10 cellular contexts compared by ENCODE assay signal in the genomic region with DNA sequence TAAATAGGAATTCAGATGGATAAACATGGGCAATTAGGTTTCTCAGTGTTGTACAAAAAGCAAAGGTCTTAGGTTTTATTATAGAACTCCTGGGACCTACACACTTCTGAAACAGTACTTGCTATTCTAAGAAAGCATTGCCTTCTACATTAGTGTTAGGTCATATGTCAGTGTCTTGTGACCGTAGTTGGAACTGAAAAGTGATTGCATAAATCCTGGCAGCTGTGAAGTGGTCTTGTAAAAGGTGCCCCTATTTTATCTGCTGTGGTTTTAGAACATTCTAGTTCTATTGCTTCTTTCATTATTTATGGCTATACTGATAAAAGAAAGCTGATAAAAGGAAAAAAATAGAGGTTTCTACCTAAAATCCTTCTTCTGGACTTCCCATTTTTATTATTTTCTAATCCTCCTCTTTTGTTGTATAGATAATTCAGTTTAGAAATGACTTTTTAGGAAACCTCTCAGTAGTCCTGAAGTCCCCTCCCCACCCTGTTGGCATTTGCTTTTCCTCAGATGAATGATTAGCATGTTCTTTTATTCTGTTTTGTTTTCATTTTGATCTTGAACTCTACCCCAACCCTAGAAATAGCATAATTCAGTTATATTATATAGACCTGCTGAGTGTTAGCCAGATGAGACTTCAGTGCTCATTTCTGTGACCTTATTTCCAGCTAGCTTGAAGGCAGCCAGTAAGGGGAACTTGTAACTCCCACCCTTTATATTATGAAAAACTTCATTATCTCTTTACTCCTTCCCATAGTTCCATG. TPM values are rescaled to one million over a fixed set of nuclear protein-coding genes. Genes with fewer than 3 reads are reported as not detected.
DNase-seq lines count a peak whose midpoint lies in the region; ATAC-seq and TF ChIP-seq lines count a peak whose summit lies in the region.
"Had no signal": no experiment of that assay in that cellular context is flagged by ENCODE, and none has a peak within 500 bp of the region (broad histone marks: within the 10 kb centered on the region; RNA-seq: fewer than 3 reads in every experiment).

No MANE protein-coding gene starts in this region.

- H3K27ac Mint-ChIP-seq in T-helper 1 cell treated with Interleukin-12 subunit alpha and Interleukin-12 subunit beta and Interleukin-4 antibody, amounts not matched to agents 30 μg/mL and 1 μg/mL, for 36 hours, result peak overlapping the region; percentile 69
- peak overlapping the region; percentile 31 for H3K27ac Mint-ChIP-seq in activated CD8-positive, alpha-beta T cell treated with anti-CD3 and anti-CD28 coated beads, Interleukin-2, amount 10 ng/mL, durations not matched to agents 7 days and 5 days

- no peaks in the 10 kb centered on the region for H3K27me3 ChIP-seq in suprapubic skin

- H3K4me1 ChIP-seq in suprapubic skin, result peaks cover 36% of the 10 kb centered on the region
- H3K4me1 ChIP-seq: A549 had no signal

- 21% methylated on average over 1 of the region's 1 CpG for whole genome bisulfite sequencing in suprapubic skin

- no peak for TF ChIP-seq EP300 in suprapubic skin (IDR thresholded peaks at IDR 0.05)

- H3K4me1 Mint-ChIP-seq in T-helper 1 cell treated with Interleukin-12 subunit alpha and Interleukin-12 subunit beta and Interleukin-4 antibody, amounts not matched to agents 30 μg/mL and 1 μg/mL, for 36 hours (ENCODE audit: low read depth), result peaks cover 37% of the 10 kb centered on the region
- peaks cover 46% of the 10 kb centered on the region for H3K4me1 Mint-ChIP-seq in activated CD8-positive, alpha-beta T cell treated with anti-CD3 and anti-CD28 coated beads, Interleukin-2, amount 10 ng/mL, durations not matched to agents 7 days and 5 days (ENCODE audit: low read depth)

- H3K9me3 Mint-ChIP-seq in T-helper 1 cell treated with Interleukin-12 subunit alpha and Interleukin-12 subunit beta and Interleukin-4 antibody, amounts not matched to agents 30 μg/mL and 1 μg/mL, for 36 hours, result peaks cover 3% of the 10 kb centered on the region
- no peaks in the 10 kb centered on the region for H3K9me3 Mint-ChIP-seq in activated CD8-positive, alpha-beta T cell treated with anti-CD3 and anti-CD28 coated beads, Interleukin-2, amount 10 ng/mL, durations not matched to agents 7 days and 5 days (ENCODE audit: insufficient read depth)

- H3K36me3 ChIP-seq in suprapubic skin, result no peaks in the 10 kb centered on the region

- TF ChIP-seq CTCF in suprapubic skin (IDR thresholded peaks at IDR 0.05), result no peak

- no peak for TF ChIP-seq POLR2A in suprapubic skin (IDR thresholded peaks at IDR 0.05)

- no peak overlapping the region for H3K4me3 ChIP-seq in suprapubic skin
- H3K4me3 ChIP-seq: A549 had no signal

- intact Hi-C loops in head of caudate nucleus (cut with DNase I), result no loop called here

- ATAC-seq in activated CD8-positive, alpha-beta T cell treated with anti-CD3 and anti-CD28 coated beads, Interleukin-2, amount 10 ng/mL, durations not matched to agents 7 days and 5 days, result peak; percentile 47
- ATAC-seq: A549 had no signal

- no peak overlapping the region for H3K4me3 Mint-ChIP-seq in T-helper 1 cell treated with Interleukin-12 subunit alpha and Interleukin-12 subunit beta and Interleukin-4 antibody, amounts not matched to agents 30 μg/mL and 1 μg/mL, for 36 hours
- H3K4me3 Mint-ChIP-seq in activated CD8-positive, alpha-beta T cell treated with anti-CD3 and anti-CD28 coated beads, Interleukin-2, amount 10 ng/mL, durations not matched to agents 7 days and 5 days, result no peak overlapping the region

- no peaks in the 10 kb centered on the region for H3K9me3 ChIP-seq in suprapubic skin
- H3K9me3 ChIP-seq: A549 had no signal

- no peaks in the 10 kb centered on the region for H3K27me3 Mint-ChIP-seq in T-helper 1 cell treated with Interleukin-12 subunit alpha and Interleukin-12 subunit beta and Interleukin-4 antibody, amounts not matched to agents 30 μg/mL and 1 μg/mL, for 36 hours (ENCODE audit: low read depth)
- no peaks in the 10 kb centered on the region for H3K27me3 Mint-ChIP-seq in activated CD8-positive, alpha-beta T cell treated with anti-CD3 and anti-CD28 coated beads, Interleukin-2, amount 10 ng/mL, durations not matched to agents 7 days and 5 days (ENCODE audit: low read depth)

- CTCF ChIA-PET in activated CD8-positive, alpha-beta T cell treated with anti-CD3 and anti-CD28 coated beads, Interleukin-2, amount 10 ng/mL, durations not matched to agents 7 days and 5 days (lab: Charles Lee), result interaction anchor here (0.9 to 1.4 kb wide), 3 partner anchors 19 to 176 kb away, joined by 3 to 5 read pairs (median 3); no protein-coding TSS in a partner anchor

- DNase-seq in T-helper 1 cell, result no peak
- DNase-seq in activated CD8-positive, alpha-beta T cell treated with anti-CD3 and anti-CD28 coated beads, Interleukin-2, amount 10 ng/mL, durations not matched to agents 7 days and 5 days, result no peak
- peak; percentile 31 for DNase-seq in inferior parietal cortex (ENCODE audit: extremely low spot score)
- DNase-seq in suprapubic skin (ENCODE audit: low spot score in 2 of 2), result no peak
- DNase-seq in head of caudate nucleus, result no peak
- no peak for DNase-seq in NCI-H526 (lab: John Stamatoyannopoulos, UW)
- DNase-seq in T1000 (lab: John Stamatoyannopoulos, UW), result no peak
- DNase-seq: NCI-H526 treated with DMSO at 0.1 percent for 48 hours had no signal

- peaks cover 29% of the 10 kb centered on the region for H3K36me3 Mint-ChIP-seq in T-helper 1 cell treated with Interleukin-12 subunit alpha and Interleukin-12 subunit beta and Interleukin-4 antibody, amounts not matched to agents 30 μg/mL and 1 μg/mL, for 36 hours (ENCODE audit: low read depth)
- peaks cover 59% of the 10 kb centered on the region for H3K36me3 Mint-ChIP-seq in activated CD8-positive, alpha-beta T cell treated with anti-CD3 and anti-CD28 coated beads, Interleukin-2, amount 10 ng/mL, durations not matched to agents 7 days and 5 days (ENCODE audit: low read depth)

- POLR2A ChIA-PET in activated CD8-positive, alpha-beta T cell treated with anti-CD3 and anti-CD28 coated beads, Interleukin-2, amount 10 ng/mL, durations not matched to agents 7 days and 5 days (lab: Charles Lee), result interaction anchor here (0.6 to 1.8 kb wide), 3 partner anchors 18 to 42 kb away, joined by 3 to 6 read pairs (median 4); partner anchors contain the start of gene SNRK

- peak overlapping the region; percentile 5 for H3K27ac ChIP-seq in suprapubic skin
- H3K27ac ChIP-seq: A549 had no signal

RNA-seq across cellular contexts. Expression of gene SNRK, which starts 41.0 kb away (rescaled TPM):
- 10 to 100 TPM; 55.5 to 55.7 TPM for total RNA-seq in activated CD8-positive, alpha-beta T cell treated with anti-CD3 and anti-CD28 coated beads, Interleukin-2, amount 10 ng/mL, durations not matched to agents 7 days and 5 days
- 100 to 1,000 TPM; 107 to 213 (median 177) TPM for total RNA-seq in suprapubic skin
